In the genomic region with DNA sequence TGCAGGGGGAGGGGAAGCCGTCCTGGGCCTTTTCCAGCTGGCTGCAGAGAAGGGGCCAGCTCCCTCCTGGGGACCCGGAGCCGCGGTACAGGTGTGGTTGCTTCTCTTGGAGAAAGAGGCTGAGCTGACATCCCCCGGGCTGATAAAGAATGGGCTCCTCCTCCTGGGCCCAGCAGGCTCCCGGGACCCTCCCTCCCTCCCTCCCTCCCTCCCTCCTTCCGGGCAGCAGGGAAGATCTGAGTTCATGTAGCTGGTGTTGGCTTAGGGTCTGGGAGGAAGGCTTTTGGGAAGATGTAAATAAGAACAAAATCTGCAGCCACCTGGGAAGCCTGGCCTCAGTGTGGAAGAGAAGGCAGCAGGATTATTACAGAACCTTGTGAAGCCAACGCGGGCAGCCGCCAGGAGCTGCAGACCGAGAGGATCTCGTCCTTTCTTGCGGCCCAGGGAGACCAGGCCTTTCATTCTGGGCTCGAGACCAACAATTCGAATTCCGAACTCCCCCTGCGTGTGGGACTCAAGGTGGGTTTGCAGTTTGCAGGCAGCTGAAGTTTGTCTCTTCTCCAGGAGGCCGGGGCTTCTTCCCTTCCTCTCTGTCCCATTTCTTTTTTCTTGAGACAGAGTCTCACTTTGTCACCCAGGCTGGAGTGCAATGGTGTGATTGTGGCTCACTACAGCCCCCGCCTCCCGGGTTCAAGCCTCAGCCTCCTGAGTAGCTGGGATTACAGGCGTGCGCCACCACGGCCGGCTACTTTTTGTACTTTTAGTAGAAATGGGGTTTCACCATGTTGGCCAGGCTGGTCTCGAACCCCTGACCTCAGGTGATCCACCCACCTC, we compare ENCODE assay signal across 8 cellular contexts. TPM values are rescaled to one million over a fixed set of nuclear protein-coding genes. Genes with fewer than 3 reads are reported as not detected.
DNase-seq lines count a peak whose midpoint lies in the region; ATAC-seq and TF ChIP-seq lines count a peak whose summit lies in the region.

Gene PLCXD1 (plus strand): TSS at position 216 of the 834 bp plus-strand sequence. CDS start 2,807 bp downstream, outside the sequence.

- peak within 1 kb of the TSS; percentile 60; the same call in 1 of the 2 replicates for H2AFZ ChIP-seq in DND-41 (ENCODE audit: low read depth, low read length)
- peak within 1 kb of the TSS; percentile 92 for H2AFZ ChIP-seq in IMR-90 (replicated peaks; ENCODE audit: low read length, poor library complexity)

- peak within 1 kb of the TSS; percentile 70 to 81; a peak in 3 of 4 replicates for H4K8ac ChIP-seq in IMR-90 (ENCODE audit: low read depth in 2 of 2, low read length in 2 of 2)

- H2BK20ac ChIP-seq in IMR-90 (ENCODE audit: low read depth, low read length): no peak within 1 kb of the TSS

- no peak within 1 kb of the TSS for H3K18ac ChIP-seq in IMR-90 (ENCODE audit: low read depth, low read length)

- 0 out of 2 replicates have a peak within 1 kb of the TSS, but pooled peaks have one; percentile 17 for H4K91ac ChIP-seq in IMR-90 (ENCODE audit: insufficient read depth, low read depth, low read length)

- H3K9ac ChIP-seq in DND-41 (ENCODE audit: low read depth, low read length): no peak within 1 kb of the TSS
- H3K9ac ChIP-seq in IMR-90 (ENCODE audit: low read depth, low read length): peak within 1 kb of the TSS; percentile 6

- peaks cover 11% of the 10 kb centered on the region for H3K9me1 ChIP-seq in IMR-90 (ENCODE audit: insufficient read depth, low read length)

- H3K36me3 ChIP-seq in DND-41 (ENCODE audit: insufficient read depth, low read length): peaks cover 22% of the 10 kb centered on the region
- peaks cover 19% of the 10 kb centered on the region for H3K36me3 ChIP-seq in IMR-90 (ENCODE audit: control insufficient read depth, insufficient read depth, low read length)
- no peaks in the 10 kb centered on the region for H3K36me3 ChIP-seq in transverse colon

- H2AK5ac ChIP-seq in IMR-90 (ENCODE audit: low read depth, low read length): no peak within 1 kb of the TSS; the same call in 1 of the 2 replicates

- H3K27ac ChIP-seq in DND-41 (ENCODE audit: low read length) (no peak within 1 kb of the TSS), IMR-90 (ENCODE audit: insufficient read depth, low read length) (peak within 1 kb of the TSS; percentile 46; the same call in 1 of the 2 replicates), transverse colon (peak within 1 kb of the TSS; percentile 58 to 65 (median 60))

- no TSS peak for BruUV-seq in IMR-90 (replicated peaks; lab: Mats Ljungman, UMichigan)

- H3K79me1 ChIP-seq in IMR-90 (ENCODE audit: low read depth in 1 of 2, low read length in 2 of 2): peaks cover 9 to 35% of the 10 kb centered on the region in 2 experiments

- TF ChIP-seq POLR2A in IMR-90 (IDR thresholded peaks at IDR 0.05; ENCODE audit: low read depth, low read length): no peak
- TF ChIP-seq POLR2A in transverse colon (IDR thresholded peaks at IDR 0.05): no peak

- TF ChIP-seq CTCF in DND-41 (IDR thresholded peaks at IDR 0.05; ENCODE audit: borderline replicate concordance, extremely low read depth, low read length, poor library complexity, severe bottlenecking) (no peak), IMR-90 (conservative IDR thresholded peaks at IDR 0.05; ENCODE audit: low read depth, low read length) (no peak), transverse colon (IDR thresholded peaks at IDR 0.05) (no peak)

- H3K4ac ChIP-seq in IMR-90 (ENCODE audit: low read depth, low read length): peak within 1 kb of the TSS; percentile 61

- in situ Hi-C loops in IMR-90 (cut with MboI; ENCODE audit: low sequenced_read_pairs): no loop called here
- in situ Hi-C loops in transverse colon (cut with MboI; ENCODE audit: low pct_ligation_motif_present in 1 of 4, low pct_unique_long_range_greater_than_20kb in 1 of 4, low sequenced_read_pairs in 3 of 4): no loop called here

- H3K23ac ChIP-seq in IMR-90 (ENCODE audit: low read depth, low read length): peak within 1 kb of the TSS; percentile 53; the same call in 1 of the 2 replicates

- DNase-seq in DND-41: peak; percentile 31
- DNase-seq in IMR-90: peak; percentile 36
- DNase-seq in cerebellar cortex (ENCODE audit: low spot score): peak; percentile 78
- DNase-seq in left lobe of liver (ENCODE audit: low spot score): no peak
- no peak for DNase-seq in transverse colon
- DNase-seq in NK-92 treated with Interleukin-12 subunit alpha and Interleukin-12 subunit beta, amount 100 ng/mL, for 24 hours (lab: John Stamatoyannopoulos, UW): no peak

- H3K4me1 ChIP-seq in DND-41 (ENCODE audit: insufficient read depth, low read length): peaks cover 28% of the 10 kb centered on the region
- H3K4me1 ChIP-seq in IMR-90 (ENCODE audit: control insufficient read depth, insufficient read depth, low read length): no peaks in the 10 kb centered on the region
- H3K4me1 ChIP-seq in transverse colon: peaks cover 1 to 30% (median 9%) of the 10 kb centered on the region in 4 donors

- intact Hi-C loops in IMR-90 (cut with micrococcal nuclease) (no loop called here), transverse colon (cut with DNase I; ENCODE audit: low total_unique reads) (no loop called here)

- POLR2A ChIA-PET in IMR-90 (lab: Charles Lee; ENCODE audit: unreplicated experiment): no interaction called here

- H3K4me2 ChIP-seq in DND-41 (ENCODE audit: insufficient read depth, low read length): no peak within 1 kb of the TSS
- peak within 1 kb of the TSS; percentile 51 for H3K4me2 ChIP-seq in IMR-90 (ENCODE audit: low read depth, low read length)

- H2AK9ac ChIP-seq in IMR-90 (replicated peaks; ENCODE audit: low read depth, low read length, poor library complexity): peak within 1 kb of the TSS; percentile 67

- H2BK120ac ChIP-seq in IMR-90 (ENCODE audit: low read depth, low read length): peak within 1 kb of the TSS; percentile 60; the same call in 1 of the 2 replicates

- no peak within 1 kb of the TSS for H3K4me3 ChIP-seq in DND-41 (ENCODE audit: low read depth in 1 of 2, low read length in 2 of 2)
- peak within 1 kb of the TSS; percentile 33 for H3K4me3 ChIP-seq in IMR-90 (ENCODE audit: insufficient read depth, low read depth, low read length)
- peak within 1 kb of the TSS in 2 of 4 donors; percentile 18 to 41 for H3K4me3 ChIP-seq in transverse colon

- H3K79me2 ChIP-seq in DND-41 (ENCODE audit: insufficient read depth, low read length): peaks cover 17% of the 10 kb centered on the region; the same call in 1 of the 2 replicates

- H2BK15ac ChIP-seq in IMR-90 (ENCODE audit: low read depth, low read length): no peak within 1 kb of the TSS

- no peak for TF ChIP-seq RAD21 in IMR-90 (IDR thresholded peaks at IDR 0.05; ENCODE audit: low read length)

- WGBS in IMR-90 (ENCODE audit: extremely low coverage in 2 of 2, insufficient read length in 1 of 2), 2 experiments: 20% methylated on average over 1 of the region's 25 CpGs; no CpG with 5 or more reads in 1 of the 2 experiments
- 33 to 42% methylated on average over 3 to 25 of the region's 25 CpGs for WGBS in transverse colon (ENCODE audit: low coverage in 1 of 2), 2 donors

- H3K9me3 ChIP-seq in DND-41 (ENCODE audit: insufficient read depth, low read length, severe bottlenecking) (no peaks in the 10 kb centered on the region), IMR-90 (ENCODE audit: control insufficient read depth, insufficient read depth, low read length) (no peaks in the 10 kb centered on the region), transverse colon (no peaks in the 10 kb centered on the region)

- CTCF ChIA-PET in IMR-90 (lab: Yijun Ruan, JAX): no interaction called here

- H3K27me3 ChIP-seq in DND-41 (ENCODE audit: insufficient read depth, low read length, poor library complexity) (no peaks in the 10 kb centered on the region), IMR-90 (ENCODE audit: control insufficient read depth, insufficient read depth, low read length) (no peaks in the 10 kb centered on the region), transverse colon (no peaks in the 10 kb centered on the region)

- H4K20me1 ChIP-seq in DND-41 (ENCODE audit: insufficient read depth, low read length) (0 out of 2 replicates have a peak, but pooled peaks cover 5% of the 10 kb centered on the region), IMR-90 (ENCODE audit: insufficient read depth, low read length) (no peaks in the 10 kb centered on the region)

- no peak within 1 kb of the TSS; the same call in 1 of the 2 replicates for H3K56ac ChIP-seq in IMR-90 (ENCODE audit: extremely low read depth, insufficient read depth, low read length)

- ATAC-seq in DND-41 (ENCODE audit: insufficient read depth, low read depth): no peak
- peak; percentile 52 for ATAC-seq in IMR-90 (ENCODE audit: low read depth)
- no peak for ATAC-seq in left lobe of liver
- ATAC-seq in HG02571 (IDR thresholded peaks at IDR 0.05; ENCODE audit: unreplicated experiment): no peak
- no peak for ATAC-seq in activated CD4-positive, CD25-positive, alpha-beta regulatory T cell treated with anti-CD3 and anti-CD28 coated beads, Interleukin-2, amount 50 U/mL, for 24 hours

- dilution Hi-C loops in IMR-90 (cut with HindIII; ENCODE audit: low sequenced_read_pairs, unreplicated experiment): no loop called here

- H2BK5ac ChIP-seq in IMR-90 (ENCODE audit: low read depth, low read length, poor library complexity, severe bottlenecking): no peak within 1 kb of the TSS

- TF ChIP-seq EP300 in transverse colon (IDR thresholded peaks at IDR 0.05; ENCODE audit: low read depth): no peak

- peak within 1 kb of the TSS; percentile 82 for H3K14ac ChIP-seq in IMR-90 (replicated peaks; ENCODE audit: low read depth, low read length)

- peak within 1 kb of the TSS; percentile 39; the same call in 1 of the 2 replicates for H4K5ac ChIP-seq in IMR-90 (ENCODE audit: low read depth, low read length)

TF ChIP-seq in IMR-90, 13 proteins besides CTCF, POLR2A, EP300 and RAD21 (continues in another document):
- TF ChIP-seq MXI1 (IDR thresholded peaks at IDR 0.05; ENCODE audit: borderline replicate concordance, low read depth, low read length) (no peak), CEBPB (IDR thresholded peaks at IDR 0.05; ENCODE audit: low read depth, low read length) (no peak), SMC3 (IDR thresholded peaks at IDR 0.05; ENCODE audit: low read depth, low read length) (no peak), ELK1 (IDR thresholded peaks at IDR 0.05; ENCODE audit: borderline replicate concordance, low read depth, low read length) (no peak), MAFK (IDR thresholded peaks at IDR 0.05; ENCODE audit: low read depth, low read length) (no peak)

RNA-seq across cellular contexts. Expression of gene PLCXD1, which starts in this region (rescaled TPM):
- total RNA-seq in IMR-90 (2012; rRNA removed): 16.7 and 19.2 TPM in 2 replicates
- polyA plus RNA-seq in IMR-90 (2012; rRNA removed): 16.9 and 17.7 TPM in 2 replicates
- polyA plus RNA-seq in IMR-90 (2012; cell fraction: cytosol; rRNA removed): 13.3 and 17.3 TPM in 2 replicates
- polyA plus RNA-seq in IMR-90 (2012; cell fraction: nucleus; rRNA removed; ENCODE audit: low replicate concordance): 32.9 and 59.1 TPM in 2 replicates
- total RNA-seq in left lobe of liver: 11.4 TPM
- total RNA-seq in transverse colon: 10 to 100 TPM in 3 of 4 donors, 1 to 10 TPM in 1; 3.8 to 21.3 (median 13.8) TPM

Comparison
In these comparisons a context has a peak if more than half of its experiments do, and no peak if none do; other contexts are left out.
1. DNase-seq: peak in DND-41 (single experiment), IMR-90 (single experiment) and cerebellar cortex (single experiment); none in left lobe of liver (single experiment), transverse colon (single experiment) and NK-92 treated with Interleukin-12 subunit alpha and Interleukin-12 subunit beta, amount 100 ng/mL, for 24 hours (single experiment).